In genomic region chr6:125358898-125359297, GRCh38 we compare ENCODE assay signal across 33 cellular contexts.
"Had no signal": no experiment of that assay in that cellular context is flagged by ENCODE, and none has a peak within 500 bp of the region (broad histone marks: within the 10 kb centered on the region; RNA-seq: fewer than 3 reads in every experiment).

No MANE protein-coding gene starts in this region.

- H3K27ac Mint-ChIP-seq: activated B cell treated with CpG ODN at 0.5 μM for 24 hours; activated CD4-positive, alpha-beta memory T cell treated with anti-CD3 and anti-CD28 coated beads, Interleukin-2, amount 10 ng/mL, durations not matched to agents 7 days and 5 days; activated naive CD8-positive, alpha-beta T cell treated with anti-CD3 and anti-CD28 coated beads for 36 hours; activated T-cell treated with anti-CD3 and anti-CD28 coated beads, Interleukin-2, amount 50 U/mL, for 72 hours; activated T-helper 17 cell treated with anti-CD3 and anti-CD28 coated beads, Interleukin-2, amount 50 U/mL, for 72 hours; T-cell; T-helper 17 cell had no signal

- H3K4me1 Mint-ChIP-seq: activated CD4-positive, alpha-beta memory T cell treated with anti-CD3 and anti-CD28 coated beads, Interleukin-2, amount 10 ng/mL, durations not matched to agents 7 days and 5 days; activated naive CD8-positive, alpha-beta T cell treated with anti-CD3 and anti-CD28 coated beads for 36 hours; activated T-helper 17 cell treated with anti-CD3 and anti-CD28 coated beads, Interleukin-2, amount 50 U/mL, for 72 hours had no signal

- DNase-seq: activated B cell treated with CpG ODN at 0.5 μM for 24 hours; activated CD4-positive, alpha-beta memory T cell treated with anti-CD3 and anti-CD28 coated beads, Interleukin-2, amount 10 ng/mL, durations not matched to agents 7 days and 5 days; activated CD4-positive, alpha-beta T cell treated with anti-CD3 and anti-CD28 coated beads for 4 hours; activated CD4-positive, CD25-positive, alpha-beta regulatory T cell treated with anti-CD3 and anti-CD28 coated beads, Interleukin-2, amount 50 U/mL, for 72 hours; activated CD8-positive, alpha-beta memory T cell treated with anti-CD3 and anti-CD28 coated beads for 24 hours; activated effector memory CD4-positive, alpha-beta T cell treated with anti-CD3 and anti-CD28 coated beads, Interleukin-2, amount 50 U/mL, for 16 hours; activated naive CD4-positive, alpha-beta T cell; activated naive CD4-positive, alpha-beta T cell treated with anti-CD3 and anti-CD28 coated beads, Interleukin-2, amount 50 U/mL, for 16 hours; activated naive CD8-positive, alpha-beta T cell treated with anti-CD3 and anti-CD28 coated beads for 36 hours; activated T-cell treated with anti-CD3 and anti-CD28 coated beads, Interleukin-2, amount 50 U/mL, for 1 hour; activated T-cell treated with anti-CD3 and anti-CD28 coated beads, Interleukin-2, amount 50 U/mL, for 72 hours; amniotic stem cell; aorta; brain microvascular endothelial cell; Karpas-422; KBM-7; NCI-H1105; NCI-H1417 treated with DMSO at 0.1 percent for 48 hours; NCI-H187 treated with DMSO at 0.1 percent for 48 hours; NCI-H2081; NCI-H510A; NCI-H526; NCI-H748 treated with DMSO at 0.1 percent for 48 hours; NK-92 treated with Interleukin-12 subunit alpha and Interleukin-12 subunit beta, amount 100 ng/mL, for 24 hours; PC-3; Peyer's patch; RPMI8226; SHP77 treated with DMSO at 0.1 percent for 48 hours; T-cell; T-helper 17 cell; T-helper 9 cell had no signal

- ATAC-seq: activated T-cell treated with anti-CD3 and anti-CD28 coated beads, Interleukin-2, amount 50 U/mL, for 72 hours; activated T-helper 17 cell treated with anti-CD3 and anti-CD28 coated beads, Interleukin-2, amount 50 U/mL, for 72 hours; PC-3; SK-N-SH treated with all-trans-retinoic acid at 6 μM for 48 hours; T-cell; T-helper 17 cell had no signal

- H3K36me3 Mint-ChIP-seq: activated naive CD8-positive, alpha-beta T cell treated with anti-CD3 and anti-CD28 coated beads for 36 hours; T-cell had no signal

- H3K9me3 Mint-ChIP-seq: activated B cell treated with CpG ODN at 0.5 μM for 24 hours; activated CD4-positive, alpha-beta memory T cell treated with anti-CD3 and anti-CD28 coated beads, Interleukin-2, amount 10 ng/mL, durations not matched to agents 7 days and 5 days; activated naive CD8-positive, alpha-beta T cell treated with anti-CD3 and anti-CD28 coated beads for 36 hours; activated T-cell treated with anti-CD3 and anti-CD28 coated beads, Interleukin-2, amount 50 U/mL, for 72 hours; activated T-helper 17 cell treated with anti-CD3 and anti-CD28 coated beads, Interleukin-2, amount 50 U/mL, for 72 hours; T-cell had no signal

- H3K4me3 Mint-ChIP-seq: activated B cell treated with CpG ODN at 0.5 μM for 24 hours; activated CD4-positive, alpha-beta memory T cell treated with anti-CD3 and anti-CD28 coated beads, Interleukin-2, amount 10 ng/mL, durations not matched to agents 7 days and 5 days; activated naive CD8-positive, alpha-beta T cell treated with anti-CD3 and anti-CD28 coated beads for 36 hours; activated T-cell treated with anti-CD3 and anti-CD28 coated beads, Interleukin-2, amount 50 U/mL, for 72 hours; activated T-helper 17 cell treated with anti-CD3 and anti-CD28 coated beads, Interleukin-2, amount 50 U/mL, for 72 hours; T-cell; T-helper 17 cell had no signal
